8 cellular contexts compared by ENCODE assay signal in genomic region chr3:120094776-120095225, GRCh38. TPM values are rescaled to one million over a fixed set of nuclear protein-coding genes. Genes with fewer than 3 reads are reported as not detected.
DNase-seq lines count a peak whose midpoint lies in the region; ATAC-seq, FAIRE-seq and TF ChIP-seq lines count a peak whose summit lies in the region.

No MANE protein-coding gene starts in this region.

- ATAC-seq in HG02763 (IDR thresholded peaks at IDR 0.05; ENCODE audit: unreplicated experiment) = peak; percentile 65

- H3K4me3 Mint-ChIP-seq in immature natural killer cell = no peak overlapping the region

- peaks cover 4 to 10% (median 7%) of the 10 kb centered on the region in 3 donors for H3K36me3 Mint-ChIP-seq in immature natural killer cell

- H3K27me3 Mint-ChIP-seq in immature natural killer cell (ENCODE audit: low read depth in 3 of 3) = peaks cover 17 to 21% (median 17%) of the 10 kb centered on the region in 3 donors

- no peaks in the 10 kb centered on the region for H3K27me3 ChIP-seq in small intestine (ENCODE audit: control insufficient read depth in 2 of 2, insufficient read depth in 2 of 2, low read length in 2 of 2)

- peak overlapping the region; percentile 99 for H3K27ac ChIP-seq in SK-N-MC
- H3K27ac ChIP-seq in small intestine (ENCODE audit: low read depth in 1 of 2, low read length in 1 of 2) = peak overlapping the region; percentile 100

- H3K36me3 ChIP-seq in SK-N-MC (ENCODE audit: insufficient read depth, low read length) = no peaks in the 10 kb centered on the region
- no peaks in the 10 kb centered on the region for H3K36me3 ChIP-seq in small intestine (ENCODE audit: control insufficient read depth in 2 of 2, insufficient read depth in 2 of 2, low read length in 2 of 2)

- peak overlapping the region; percentile 99 for H3K9ac ChIP-seq in SK-N-MC (ENCODE audit: insufficient read length)

- H3K4me1 Mint-ChIP-seq in immature natural killer cell = peaks cover 11 to 18% of the 10 kb centered on the region in 2 donors

- H3K9me3 ChIP-seq in SK-N-MC (ENCODE audit: low read depth, low read length) (no peaks in the 10 kb centered on the region), small intestine (ENCODE audit: control insufficient read depth, low read depth) (no peaks in the 10 kb centered on the region)

- peak overlapping the region in 1 of 6 donors; percentile 93 for H3K27ac Mint-ChIP-seq in immature natural killer cell

- DNase-seq in A172 (ENCODE audit: low spot score) (peak; percentile 100), GM12865 (ENCODE audit: low read depth) (peak; percentile 100), NCI-H1105 (lab: John Stamatoyannopoulos, UW) (peak; percentile 100), SK-N-MC (ENCODE audit: low read depth, low spot score) (peak; percentile 99), immature natural killer cell (peak; percentile 100), small intestine (peak; percentile 100)
- peak; percentile 100 for DNase-seq in central memory CD4-positive, alpha-beta T cell

- peak overlapping the region; percentile 70 for H3K4me3 ChIP-seq in GM12865 (ENCODE audit: low read depth, low read length)
- peak overlapping the region; percentile 91 for H3K4me3 ChIP-seq in SK-N-MC
- H3K4me3 ChIP-seq in small intestine (ENCODE audit: low read depth in 1 of 2, low read length in 2 of 2) = peak overlapping the region; percentile 71 to 90

- no peaks in the 10 kb centered on the region for H3K9me3 Mint-ChIP-seq in immature natural killer cell

- FAIRE-seq in small intestine (lab: Jason Lieb, UNC) = no peak

- peaks cover 0 to 4% of the 10 kb centered on the region in 2 donors for H3K4me1 ChIP-seq in small intestine (ENCODE audit: control insufficient read depth in 2 of 2, insufficient read depth in 1 of 2, low read depth in 1 of 2, low read length in 1 of 2)

- TF ChIP-seq CTCF in GM12865 (IDR thresholded peaks at IDR 0.05; ENCODE audit: insufficient read depth, low read depth, low read length, missing control alignments) = no peak

- 0% methylated on average over 27 to 31 of the region's 31 CpGs for WGBS in small intestine, 3 donors

RNA-seq across cellular contexts. Expression of gene GSK3B, which starts 0.6 kb away (rescaled TPM):
- total RNA-seq in A172 (2014; rRNA removed; shearing (Covaris generic)) = 50.1 and 61.7 TPM in 2 replicates
- polyA plus RNA-seq in immature natural killer cell = 10 to 100 TPM; 11.9 to 26.6 (median 20.0) TPM
- 10 to 100 TPM; 13.5 to 22.6 (median 19.7) TPM for polyA plus RNA-seq in small intestine

Comparison
In these comparisons a context has a peak if more than half of its experiments do, and no peak if none do; other contexts are left out.
1. Peak in every context shown above with its lines: DNase-seq, ATAC-seq, H3K4me3 ChIP-seq and H3K27ac ChIP-seq.